Comparison of ENCODE assay signal across 31 cellular contexts in genomic region chr5:37275521-37275920, GRCh38.
"Had no signal": no experiment of that assay in that cellular context is flagged by ENCODE, and none has a peak within 500 bp of the region (broad histone marks: within the 10 kb centered on the region; RNA-seq: fewer than 3 reads in every experiment).

No MANE protein-coding gene starts in this region.

- H3K9me3 ChIP-seq: psoas muscle, testis, tibial artery, uterus had no signal

- H3K36me3 Mint-ChIP-seq: stimulated activated memory B cell treated with anti-CD40 and anti-IgM and Interleukin-4, amounts not matched to agents 10 μg/mL and 1 μg/mL and 100 μg/mL, for 72 hours had no signal

- H3K4me2 ChIP-seq: neural progenitor cell, smooth muscle cell had no signal

- H3K27me3 ChIP-seq: neural progenitor cell, ovary, spleen, suprapubic skin, testis, tibial artery, transverse colon, upper lobe of left lung, uterus had no signal

- H3K4me3 Mint-ChIP-seq: naive thymus-derived CD4-positive, alpha-beta T cell; natural killer cell; nephron; neural progenitor cell; stimulated activated memory B cell treated with anti-CD40 and anti-IgM and Interleukin-4, amounts not matched to agents 10 μg/mL and 1 μg/mL and 100 μg/mL, for 72 hours; stimulated activated naive CD8-positive, alpha-beta T cell treated with anti-CD3 and anti-CD28 coated beads, Interleukin-15, amount 100 ng/mL, for 72 hours had no signal

- DNase-seq: naive thymus-derived CD4-positive, alpha-beta T cell; natural killer cell; occipital lobe; ovary; posterior cingulate gyrus; psoas muscle; right cardiac atrium; spleen; stimulated activated CD4-positive, alpha-beta T cell treated with anti-CD3 and anti-CD28 coated beads, Interleukin-12 subunit alpha, Interleukin-12 subunit beta, amount 100 ng/mL, for 4 hours; stimulated activated CD4-positive, alpha-beta T cell treated with anti-CD3 and anti-CD28 coated beads, Interleukin-1b, Interleukin-23, amount 100 ng/mL, for 48 hours; stimulated activated CD4-positive, alpha-beta T cell treated with anti-CD3 and anti-CD28 coated beads, Interleukin-4, amount 100 ng/mL, for 1 hour; stimulated activated CD4-positive, alpha-beta T cell treated with anti-CD3 and anti-CD28 coated beads, Interleukin-4, amount 100 ng/mL, for 4 hours; stimulated activated CD8-positive, alpha-beta memory T cell treated with anti-CD3 and anti-CD28 coated beads, Interleukin-4, amount 100 ng/mL, for 48 hours; stimulated activated naive CD4-positive, alpha-beta T cell; stimulated activated naive CD8-positive, alpha-beta T cell treated with anti-CD3 and anti-CD28 coated beads, Interleukin-15, amount 100 ng/mL, for 72 hours; stimulated activated naive CD8-positive, alpha-beta T cell treated with anti-CD3 and anti-CD28 coated beads, Interleukin-15, Interleukin-2, amounts not matched to agents 100 U/mL and 50 U/mL, for 24 hours; substantia nigra; testis; tibial artery; transverse colon; upper lobe of left lung; uterus had no signal

- ATAC-seq: naive thymus-derived CD4-positive, alpha-beta T cell; natural killer cell; psoas muscle; right cardiac atrium; sciatic nerve; stimulated activated memory B cell treated with anti-CD40 and anti-IgM and Interleukin-4, amounts not matched to agents 10 μg/mL and 1 μg/mL and 100 μg/mL, for 72 hours; stimulated activated naive CD8-positive, alpha-beta T cell treated with anti-CD3 and anti-CD28 coated beads, Interleukin-15, amount 100 ng/mL, for 72 hours; stimulated activated naive CD8-positive, alpha-beta T cell treated with anti-CD3 and anti-CD28 coated beads, Interleukin-15, Interleukin-2, amounts not matched to agents 100 U/mL and 50 U/mL, for 24 hours had no signal

- H3K27ac Mint-ChIP-seq: naive thymus-derived CD4-positive, alpha-beta T cell; natural killer cell; nephron; neural progenitor cell; progenitor cell of endocrine pancreas; stimulated activated memory B cell treated with anti-CD40 and anti-IgM and Interleukin-4, amounts not matched to agents 10 μg/mL and 1 μg/mL and 100 μg/mL, for 72 hours; stimulated activated naive CD8-positive, alpha-beta T cell treated with anti-CD3 and anti-CD28 coated beads, Interleukin-15, amount 100 ng/mL, for 72 hours had no signal

- H3K36me3 ChIP-seq: neural progenitor cell, ovary, spleen, suprapubic skin, transverse colon, upper lobe of left lung, uterus had no signal

- H3K27ac ChIP-seq: neural progenitor cell, ovary, parathyroid adenoma, psoas muscle, skin epidermis, spleen, suprapubic skin, testis, tibial artery, transverse colon, upper lobe of left lung, uterus had no signal

- H3K9ac ChIP-seq: neural progenitor cell, parathyroid adenoma had no signal

- H3K79me2 ChIP-seq: parathyroid adenoma had no signal

- H3K4me1 Mint-ChIP-seq: naive thymus-derived CD4-positive, alpha-beta T cell; natural killer cell; neural progenitor cell; stimulated activated memory B cell treated with anti-CD40 and anti-IgM and Interleukin-4, amounts not matched to agents 10 μg/mL and 1 μg/mL and 100 μg/mL, for 72 hours; stimulated activated naive CD8-positive, alpha-beta T cell treated with anti-CD3 and anti-CD28 coated beads, Interleukin-15, amount 100 ng/mL, for 72 hours had no signal

- H3K27me3 Mint-ChIP-seq: progenitor cell of endocrine pancreas; stimulated activated memory B cell treated with anti-CD40 and anti-IgM and Interleukin-4, amounts not matched to agents 10 μg/mL and 1 μg/mL and 100 μg/mL, for 72 hours; stimulated activated naive CD8-positive, alpha-beta T cell treated with anti-CD3 and anti-CD28 coated beads, Interleukin-15, amount 100 ng/mL, for 72 hours had no signal

- H3K4me3 ChIP-seq: neural progenitor cell, ovary, psoas muscle, skin epidermis, smooth muscle cell, spleen, suprapubic skin, testis, tibial artery, transverse colon, upper lobe of left lung, uterus had no signal

- H3K4me1 ChIP-seq: neural progenitor cell, parathyroid adenoma, psoas muscle, spleen, suprapubic skin, testis, tibial artery, transverse colon, uterus had no signal

- H2AFZ ChIP-seq: neural progenitor cell, parathyroid adenoma had no signal
